ENCODE assay signal across 14 cellular contexts in genomic region chr2:19607931-19608762, GRCh38.
DNase-seq lines count a peak whose midpoint lies in the region; ATAC-seq and TF ChIP-seq lines count a peak whose summit lies in the region.
"Had no signal": no experiment of that assay in that cellular context is flagged by ENCODE, and none has a peak within 500 bp of the region (broad histone marks: within the 10 kb centered on the region; RNA-seq: fewer than 3 reads in every experiment).

No MANE protein-coding gene starts in this region.

- no peak overlapping the region for H3K4me3 ChIP-seq in RWPE2 (ENCODE audit: severe bottlenecking)
- no peak overlapping the region for H3K4me3 ChIP-seq in gastrocnemius medialis
- no peak overlapping the region for H3K4me3 ChIP-seq in colonic mucosa
- H3K4me3 ChIP-seq: transverse colon had no signal

- H3K4me1 ChIP-seq in RWPE2 (ENCODE audit: insufficient read depth, poor library complexity, severe bottlenecking) (peaks cover 31% of the 10 kb centered on the region), gastrocnemius medialis (no peaks in the 10 kb centered on the region), colonic mucosa (no peaks in the 10 kb centered on the region)
- H3K4me1 ChIP-seq: transverse colon had no signal

- ATAC-seq in RWPE2 (ENCODE audit: low read depth) (peak; percentile 71), gastrocnemius medialis (peak; percentile 45 to 55), left cardiac atrium (no peak)
- ATAC-seq: activated T-cell treated with anti-CD3 and anti-CD28 coated beads, Interleukin-2, amount 50 U/mL, for 4 hours had no signal

- TF ChIP-seq CTCF in RWPE2 (IDR thresholded peaks at IDR 0.05; ENCODE audit: poor library complexity, severe bottlenecking) (no peak), gastrocnemius medialis (IDR thresholded peaks at IDR 0.05 in 4 of 5, conservative IDR thresholded peaks at IDR 0.05 in 1 of 5) (no peak), colonic mucosa (IDR thresholded peaks at IDR 0.05) (no peak)

- H3K36me3 ChIP-seq in RWPE2 (ENCODE audit: low read depth) (no peaks in the 10 kb centered on the region), gastrocnemius medialis (no peaks in the 10 kb centered on the region), colonic mucosa (no peaks in the 10 kb centered on the region)
- H3K36me3 ChIP-seq: transverse colon had no signal

- TF ChIP-seq POLR2A in gastrocnemius medialis (IDR thresholded peaks at IDR 0.05) = no peak

- H3K27me3 ChIP-seq in RWPE2 (ENCODE audit: insufficient read depth, poor library complexity, severe bottlenecking) (no peaks in the 10 kb centered on the region), gastrocnemius medialis (no peaks in the 10 kb centered on the region), colonic mucosa (no peaks in the 10 kb centered on the region)
- H3K27me3 ChIP-seq: transverse colon had no signal

- H3K9me3 ChIP-seq in RWPE2 (ENCODE audit: severe bottlenecking) = no peaks in the 10 kb centered on the region
- H3K9me3 ChIP-seq in gastrocnemius medialis = no peaks in the 10 kb centered on the region
- H3K9me3 ChIP-seq in colonic mucosa = no peaks in the 10 kb centered on the region
- H3K9me3 ChIP-seq: transverse colon had no signal

- peak; percentile 83 for DNase-seq in GM04504 (ENCODE audit: low read depth)
- no peak for DNase-seq in RWPE2 (ENCODE audit: low spot score)
- DNase-seq in fibroblast of the conjunctiva (ENCODE audit: low read depth) = peak; percentile 61
- DNase-seq in gastrocnemius medialis = no peak
- no peak for DNase-seq in colonic mucosa
- no peak for DNase-seq in left cardiac atrium
- no peak for DNase-seq in DMS153 treated with DMSO at 0.1 percent for 48 hours (lab: John Stamatoyannopoulos, UW; ENCODE audit: unreplicated experiment)
- DNase-seq in HPDE6-E6E7 (ENCODE audit: extremely low spot score) = no peak
- DNase-seq: activated B cell treated with CpG ODN at 0.5 μM for 24 hours; activated T-cell treated with anti-CD3 and anti-CD28 coated beads, Interleukin-2, amount 50 U/mL, for 4 hours; midbrain; retina; RPMI8226; transverse colon had no signal

- in situ Hi-C loops in gastrocnemius medialis (cut with MboI; ENCODE audit: low sequenced_read_pairs in 4 of 4) = no loop called here

- H3K27ac ChIP-seq in RWPE2 (ENCODE audit: poor library complexity, severe bottlenecking) (peak overlapping the region; percentile 76), gastrocnemius medialis (no peak overlapping the region), colonic mucosa (no peak overlapping the region)
- H3K27ac ChIP-seq: transverse colon had no signal

- intact Hi-C loops in gastrocnemius medialis (cut with DNase I; ENCODE audit: low total_unique reads) = no loop called here
- intact Hi-C loops in colonic mucosa (cut with DNase I) = no loop called here
- intact Hi-C loops in left cardiac atrium (cut with DNase I) = no loop called here

- no peak overlapping the region for H3K9ac ChIP-seq in colonic mucosa (ENCODE audit: low read depth in 2 of 2, low read length in 2 of 2)

Comparison
In these comparisons a context has a peak if more than half of its experiments do, and no peak if none do; other contexts are left out.
1. DNase-seq: peak in GM04504 (single experiment) and fibroblast of the conjunctiva (single experiment); none in RWPE2 (single experiment), gastrocnemius medialis (0 of 2), colonic mucosa (single experiment), left cardiac atrium (single experiment), DMS153 treated with DMSO at 0.1 percent for 48 hours (single experiment) and HPDE6-E6E7 (single experiment).
2. ATAC-seq: peak in RWPE2 (single experiment) and gastrocnemius medialis (2 of 2); none in left cardiac atrium (0 of 2).